ENCODE assay signal across 9 cellular contexts in genomic region chr17:28871056-28871579, GRCh38. TPM values are rescaled to one million over a fixed set of nuclear protein-coding genes. Genes with fewer than 3 reads are reported as not detected.
DNase-seq lines count a peak whose midpoint lies in the region; ATAC-seq and TF ChIP-seq lines count a peak whose summit lies in the region.
"Had no signal": no experiment of that assay in that cellular context is flagged by ENCODE, and none has a peak within 500 bp of the region (broad histone marks: within the 10 kb centered on the region; RNA-seq: fewer than 3 reads in every experiment).

No MANE protein-coding gene starts in this region.

- H3K36me3 ChIP-seq in trophoblast cell (ENCODE audit: control insufficient read depth in 1 of 2, insufficient read depth in 2 of 2, low read length in 2 of 2) = no peaks in the 10 kb centered on the region

- H3K79me2 ChIP-seq in trophoblast cell (ENCODE audit: control insufficient read depth, insufficient read depth, low read length, poor library complexity) = no peaks in the 10 kb centered on the region

- no peaks in the 10 kb centered on the region for H3K9me3 ChIP-seq in trophoblast cell (ENCODE audit: insufficient read depth, low read depth, low read length)

- H3K4me1 Mint-ChIP-seq in activated CD4-positive, alpha-beta T cell treated with anti-CD3 and anti-CD28 coated beads, Interleukin-2, amount 10 ng/mL, durations not matched to agents 7 days and 5 days = peaks cover 14% of the 10 kb centered on the region
- H3K4me1 Mint-ChIP-seq: nephron had no signal

- H3K36me3 Mint-ChIP-seq in activated CD4-positive, alpha-beta T cell treated with anti-CD3 and anti-CD28 coated beads, Interleukin-2, amount 10 ng/mL, durations not matched to agents 7 days and 5 days (ENCODE audit: low read depth) = peaks cover 2% of the 10 kb centered on the region

- H3K23ac ChIP-seq in trophoblast cell (ENCODE audit: low read length) = no peak overlapping the region

- peak overlapping the region; percentile 11 for H3K9ac ChIP-seq in trophoblast cell (ENCODE audit: low read length)

- H2BK5ac ChIP-seq in trophoblast cell (ENCODE audit: low read depth, low read length, poor library complexity) = no peak overlapping the region

- H4K8ac ChIP-seq in trophoblast cell (ENCODE audit: low read depth, low read length) = no peak overlapping the region

- H2BK12ac ChIP-seq in trophoblast cell (ENCODE audit: low read length) = no peak overlapping the region

- H3K4ac ChIP-seq in trophoblast cell (ENCODE audit: low read depth, low read length) = no peak overlapping the region

- no peak overlapping the region for H3K18ac ChIP-seq in trophoblast cell (ENCODE audit: low read length)

- H3K27me3 Mint-ChIP-seq in activated CD4-positive, alpha-beta T cell treated with anti-CD3 and anti-CD28 coated beads, Interleukin-2, amount 10 ng/mL, durations not matched to agents 7 days and 5 days = no peaks in the 10 kb centered on the region

- no peaks in the 10 kb centered on the region for H3K27me3 ChIP-seq in trophoblast cell (ENCODE audit: insufficient read depth, low read length)

- H3K4me2 ChIP-seq in trophoblast cell (ENCODE audit: low read length) = no peak overlapping the region

- no peak overlapping the region for H3K4me3 ChIP-seq in trophoblast cell (ENCODE audit: low read depth, low read length)

- no peak overlapping the region for H2AFZ ChIP-seq in trophoblast cell (ENCODE audit: insufficient read depth, low read length, poor library complexity)

- CTCF ChIA-PET in activated CD4-positive, alpha-beta T cell treated with anti-CD3 and anti-CD28 coated beads, Interleukin-2, amount 10 ng/mL, durations not matched to agents 7 days and 5 days (lab: Charles Lee) = interaction anchor here (0.7 to 3.0 kb wide), 12 partner anchors 10 to 633 kb away, joined by 3 to 14 read pairs (median 4); partner anchors contain the start of gene DHRS13
- CTCF ChIA-PET in HEK293T (lab: Yijun Ruan, JAX) = no interaction called here

- H2AK5ac ChIP-seq in trophoblast cell (ENCODE audit: low read length) = no peak overlapping the region

- DNase-seq in activated CD4-positive, alpha-beta T cell treated with anti-CD3 and anti-CD28 coated beads, Interleukin-2, amount 10 ng/mL, durations not matched to agents 7 days and 5 days = peak; percentile 61
- DNase-seq in trophoblast cell (no peak), HEK293T (ENCODE audit: extremely low spot score) (no peak), NOMO-1 treated with DMSO at 0.1 percent for 48 hours (lab: John Stamatoyannopoulos, UW; ENCODE audit: unreplicated experiment) (no peak), cerebellar nuclear complex (lab: John Stamatoyannopoulos, UW) (no peak), cerebellum (ENCODE audit: low spot score) (no peak)

- H3K79me1 ChIP-seq in trophoblast cell (ENCODE audit: low read length) = no peaks in the 10 kb centered on the region

- no peak overlapping the region for H2BK120ac ChIP-seq in trophoblast cell (ENCODE audit: insufficient read depth, low read length, poor library complexity)

- no peaks in the 10 kb centered on the region for H3K9me3 Mint-ChIP-seq in activated CD4-positive, alpha-beta T cell treated with anti-CD3 and anti-CD28 coated beads, Interleukin-2, amount 10 ng/mL, durations not matched to agents 7 days and 5 days
- H3K9me3 Mint-ChIP-seq: nephron had no signal

- peak; percentile 85 for ATAC-seq in GM18909 (IDR thresholded peaks at IDR 0.05; ENCODE audit: poor library complexity, unreplicated experiment)
- ATAC-seq in HG02884 (IDR thresholded peaks at IDR 0.05; ENCODE audit: unreplicated experiment) = peak; percentile 84

- POLR2A ChIA-PET in activated CD4-positive, alpha-beta T cell treated with anti-CD3 and anti-CD28 coated beads, Interleukin-2, amount 10 ng/mL, durations not matched to agents 7 days and 5 days (lab: Charles Lee) = interaction anchor here (0.6 to 0.7 kb wide), 2 partner anchors 11 to 16 kb away, joined by 3 to 4 read pairs; no protein-coding TSS in a partner anchor
- POLR2A ChIA-PET in HEK293T (lab: Yijun Ruan, JAX) = interaction anchor here (0.7 to 1.8 kb wide), 4 partner anchors 9 to 152 kb away, joined by 3 to 6 read pairs (median 3); partner anchors contain the start of gene RPL23A

- H3K14ac ChIP-seq in trophoblast cell (ENCODE audit: low read length) = no peak overlapping the region

- no peak overlapping the region for H4K91ac ChIP-seq in trophoblast cell (ENCODE audit: low read depth, low read length)

- no peaks in the 10 kb centered on the region for H3K4me1 ChIP-seq in trophoblast cell (ENCODE audit: control insufficient read depth in 1 of 2, insufficient read depth in 2 of 2, low read length in 2 of 2)

- no peak overlapping the region for H3K4me3 Mint-ChIP-seq in activated CD4-positive, alpha-beta T cell treated with anti-CD3 and anti-CD28 coated beads, Interleukin-2, amount 10 ng/mL, durations not matched to agents 7 days and 5 days
- H3K4me3 Mint-ChIP-seq: nephron had no signal

- H4K12ac ChIP-seq in trophoblast cell (ENCODE audit: low read depth, low read length) = no peak overlapping the region

- peak overlapping the region; percentile 93 for H3K27ac Mint-ChIP-seq in activated CD4-positive, alpha-beta T cell treated with anti-CD3 and anti-CD28 coated beads, Interleukin-2, amount 10 ng/mL, durations not matched to agents 7 days and 5 days

- no peak overlapping the region for H3K27ac ChIP-seq in trophoblast cell (ENCODE audit: low read depth, low read length)

- WGBS in trophoblast cell (ENCODE audit: extremely low coverage, insufficient coverage, insufficient read length) = no CpG with 5 or more reads among the region's 6 CpGs

TF ChIP-seq in HEK293T, 16 proteins besides CTCF, POLR2A, EP300 and RAD21:
- TF ChIP-seq TARDBP (IDR thresholded peaks at IDR 0.05) (no peak), PKNOX1 (IDR thresholded peaks at IDR 0.05) (no peak), L3MBTL2 (conservative IDR thresholded peaks at IDR 0.05) (no peak), FOXK2 (IDR thresholded peaks at IDR 0.05) (no peak)

RNA-seq across cellular contexts. Expression of gene ERAL1, which starts 16.3 kb away (rescaled TPM):
- 10 to 100 TPM; 40.8 to 42.9 TPM for total RNA-seq in activated CD4-positive, alpha-beta T cell treated with anti-CD3 and anti-CD28 coated beads, Interleukin-2, amount 10 ng/mL, durations not matched to agents 7 days and 5 days
- 39.0 and 40.1 TPM in 2 replicates for polyA plus RNA-seq in trophoblast cell (2013)
- total RNA-seq in cerebellum = 28.8 TPM

RNA-seq across cellular contexts. Expression of gene FLOT2, which starts 26.4 kb away (rescaled TPM):
- total RNA-seq in activated CD4-positive, alpha-beta T cell treated with anti-CD3 and anti-CD28 coated beads, Interleukin-2, amount 10 ng/mL, durations not matched to agents 7 days and 5 days = 100 to 1,000 TPM; 200 to 212 TPM
- 54.6 and 58.2 TPM in 2 replicates for polyA plus RNA-seq in trophoblast cell (2013)
- total RNA-seq in cerebellum = 23.5 TPM

RNA-seq across cellular contexts. Expression of gene FAM222B, which starts 28.5 kb away (rescaled TPM):
- total RNA-seq in activated CD4-positive, alpha-beta T cell treated with anti-CD3 and anti-CD28 coated beads, Interleukin-2, amount 10 ng/mL, durations not matched to agents 7 days and 5 days = 10 to 100 TPM; 15.7 to 17.9 TPM
- polyA plus RNA-seq in trophoblast cell (2013) = 45.9 and 48.6 TPM in 2 replicates
- total RNA-seq in cerebellum = 12.2 TPM

RNA-seq across cellular contexts. Expression of gene DHRS13, which starts 31.8 kb away (rescaled TPM):
- 10 to 100 TPM; 26.8 to 27.8 TPM for total RNA-seq in activated CD4-positive, alpha-beta T cell treated with anti-CD3 and anti-CD28 coated beads, Interleukin-2, amount 10 ng/mL, durations not matched to agents 7 days and 5 days
- polyA plus RNA-seq in trophoblast cell (2013) = 11.2 and 11.4 TPM in 2 replicates
- 25.0 TPM for total RNA-seq in cerebellum
